1 cellular context compared by ENCODE assay signal in the genomic region with DNA sequence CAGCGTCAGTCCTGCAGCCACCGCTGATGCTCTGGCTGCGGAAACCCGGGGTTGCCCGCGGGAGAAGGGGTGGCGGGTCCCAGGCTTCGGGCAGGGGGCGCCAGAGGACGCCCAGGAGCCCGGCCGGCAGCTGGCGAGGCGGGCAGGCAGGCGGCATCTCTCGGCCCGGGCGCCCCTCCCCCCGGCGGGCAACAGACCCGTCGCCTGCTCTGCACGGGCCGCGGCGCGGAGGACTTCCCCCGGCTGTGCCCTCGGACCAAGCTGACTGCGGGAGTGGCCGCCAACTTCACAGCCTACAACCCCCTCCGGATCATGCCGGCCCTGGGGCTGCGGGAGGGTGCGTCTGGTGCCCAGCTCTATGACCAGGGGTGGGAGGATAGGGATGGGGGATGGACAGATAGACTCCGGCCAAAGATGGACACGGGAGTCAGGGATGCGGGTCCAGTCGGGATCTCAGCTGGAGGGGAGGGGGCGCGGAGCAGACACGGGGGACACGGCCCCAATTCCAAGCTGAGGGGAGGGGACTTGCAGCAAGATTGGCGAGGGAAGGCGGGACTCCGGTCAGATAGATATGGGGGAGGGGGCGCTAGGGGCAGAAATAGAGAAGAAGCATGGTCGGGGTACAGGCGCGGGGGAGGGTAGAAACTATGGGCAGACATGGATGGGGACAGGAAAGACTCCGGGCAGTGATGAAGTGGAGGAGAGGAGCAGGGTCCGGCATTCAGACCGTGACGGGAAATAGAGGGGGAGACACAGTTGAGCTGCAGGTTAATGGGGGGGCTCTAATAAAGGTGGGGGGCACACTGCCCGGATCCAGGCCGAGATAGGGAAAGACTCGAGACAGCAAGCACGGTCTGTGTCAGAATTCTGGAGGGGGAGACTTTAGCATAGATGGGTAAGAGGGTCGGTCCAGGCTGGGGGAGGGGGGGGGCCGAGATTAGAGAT.
TF ChIP-seq lines count a peak whose summit lies in the region.

No MANE protein-coding gene starts in this region.

TF ChIP-seq in WTC11, 78 proteins besides CTCF, POLR2A, EP300 and RAD21 (continued from another document):
- no peak for TF ChIP-seq AR (CRISPR knock-in tag; IDR thresholded peaks at IDR 0.05)
- TF ChIP-seq, protein P1, sequence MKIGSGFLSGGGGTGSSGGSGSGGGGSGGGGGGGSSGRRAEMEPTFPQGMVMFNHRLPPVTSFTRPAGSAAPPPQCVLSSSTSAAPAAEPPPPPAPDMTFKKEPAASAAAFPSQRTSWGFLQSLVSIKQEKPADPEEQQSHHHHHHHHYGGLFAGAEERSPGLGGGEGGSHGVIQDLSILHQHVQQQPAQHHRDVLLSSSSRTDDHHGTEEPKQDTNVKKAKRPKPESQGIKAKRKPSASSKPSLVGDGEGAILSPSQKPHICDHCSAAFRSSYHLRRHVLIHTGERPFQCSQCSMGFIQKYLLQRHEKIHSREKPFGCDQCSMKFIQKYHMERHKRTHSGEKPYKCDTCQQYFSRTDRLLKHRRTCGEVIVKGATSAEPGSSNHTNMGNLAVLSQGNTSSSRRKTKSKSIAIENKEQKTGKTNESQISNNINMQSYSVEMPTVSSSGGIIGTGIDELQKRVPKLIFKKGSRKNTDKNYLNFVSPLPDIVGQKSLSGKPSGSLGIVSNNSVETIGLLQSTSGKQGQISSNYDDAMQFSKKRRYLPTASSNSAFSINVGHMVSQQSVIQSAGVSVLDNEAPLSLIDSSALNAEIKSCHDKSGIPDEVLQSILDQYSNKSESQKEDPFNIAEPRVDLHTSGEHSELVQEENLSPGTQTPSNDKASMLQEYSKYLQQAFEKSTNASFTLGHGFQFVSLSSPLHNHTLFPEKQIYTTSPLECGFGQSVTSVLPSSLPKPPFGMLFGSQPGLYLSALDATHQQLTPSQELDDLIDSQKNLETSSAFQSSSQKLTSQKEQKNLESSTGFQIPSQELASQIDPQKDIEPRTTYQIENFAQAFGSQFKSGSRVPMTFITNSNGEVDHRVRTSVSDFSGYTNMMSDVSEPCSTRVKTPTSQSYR (CRISPR knock-in tag; IDR thresholded peaks at IDR 0.05), result peak; percentile 80
- TF ChIP-seq, protein P2, sequence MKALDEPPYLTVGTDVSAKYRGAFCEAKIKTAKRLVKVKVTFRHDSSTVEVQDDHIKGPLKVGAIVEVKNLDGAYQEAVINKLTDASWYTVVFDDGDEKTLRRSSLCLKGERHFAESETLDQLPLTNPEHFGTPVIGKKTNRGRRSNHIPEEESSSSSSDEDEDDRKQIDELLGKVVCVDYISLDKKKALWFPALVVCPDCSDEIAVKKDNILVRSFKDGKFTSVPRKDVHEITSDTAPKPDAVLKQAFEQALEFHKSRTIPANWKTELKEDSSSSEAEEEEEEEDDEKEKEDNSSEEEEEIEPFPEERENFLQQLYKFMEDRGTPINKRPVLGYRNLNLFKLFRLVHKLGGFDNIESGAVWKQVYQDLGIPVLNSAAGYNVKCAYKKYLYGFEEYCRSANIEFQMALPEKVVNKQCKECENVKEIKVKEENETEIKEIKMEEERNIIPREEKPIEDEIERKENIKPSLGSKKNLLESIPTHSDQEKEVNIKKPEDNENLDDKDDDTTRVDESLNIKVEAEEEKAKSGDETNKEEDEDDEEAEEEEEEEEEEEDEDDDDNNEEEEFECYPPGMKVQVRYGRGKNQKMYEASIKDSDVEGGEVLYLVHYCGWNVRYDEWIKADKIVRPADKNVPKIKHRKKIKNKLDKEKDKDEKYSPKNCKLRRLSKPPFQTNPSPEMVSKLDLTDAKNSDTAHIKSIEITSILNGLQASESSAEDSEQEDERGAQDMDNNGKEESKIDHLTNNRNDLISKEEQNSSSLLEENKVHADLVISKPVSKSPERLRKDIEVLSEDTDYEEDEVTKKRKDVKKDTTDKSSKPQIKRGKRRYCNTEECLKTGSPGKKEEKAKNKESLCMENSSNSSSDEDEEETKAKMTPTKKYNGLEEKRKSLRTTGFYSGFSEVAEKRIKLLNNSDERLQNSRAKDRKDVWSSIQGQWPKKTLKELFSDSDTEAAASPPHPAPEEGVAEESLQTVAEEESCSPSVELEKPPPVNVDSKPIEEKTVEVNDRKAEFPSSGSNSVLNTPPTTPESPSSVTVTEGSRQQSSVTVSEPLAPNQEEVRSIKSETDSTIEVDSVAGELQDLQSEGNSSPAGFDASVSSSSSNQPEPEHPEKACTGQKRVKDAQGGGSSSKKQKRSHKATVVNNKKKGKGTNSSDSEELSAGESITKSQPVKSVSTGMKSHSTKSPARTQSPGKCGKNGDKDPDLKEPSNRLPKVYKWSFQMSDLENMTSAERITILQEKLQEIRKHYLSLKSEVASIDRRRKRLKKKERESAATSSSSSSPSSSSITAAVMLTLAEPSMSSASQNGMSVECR (CRISPR knock-in tag; IDR thresholded peaks at IDR 0.05; ENCODE audit: borderline replicate concordance), result 0 out of 2 replicates have a peak, but pooled peaks have one; percentile 17
- peak; percentile 37; the same call in 1 of the 2 replicates for TF ChIP-seq FOXP1 (CRISPR knock-in tag; IDR thresholded peaks at IDR 0.05; ENCODE audit: borderline replicate concordance)
- TF ChIP-seq, protein P3, sequence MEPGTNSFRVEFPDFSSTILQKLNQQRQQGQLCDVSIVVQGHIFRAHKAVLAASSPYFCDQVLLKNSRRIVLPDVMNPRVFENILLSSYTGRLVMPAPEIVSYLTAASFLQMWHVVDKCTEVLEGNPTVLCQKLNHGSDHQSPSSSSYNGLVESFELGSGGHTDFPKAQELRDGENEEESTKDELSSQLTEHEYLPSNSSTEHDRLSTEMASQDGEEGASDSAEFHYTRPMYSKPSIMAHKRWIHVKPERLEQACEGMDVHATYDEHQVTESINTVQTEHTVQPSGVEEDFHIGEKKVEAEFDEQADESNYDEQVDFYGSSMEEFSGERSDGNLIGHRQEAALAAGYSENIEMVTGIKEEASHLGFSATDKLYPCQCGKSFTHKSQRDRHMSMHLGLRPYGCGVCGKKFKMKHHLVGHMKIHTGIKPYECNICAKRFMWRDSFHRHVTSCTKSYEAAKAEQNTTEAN (CRISPR knock-in tag; IDR thresholded peaks at IDR 0.05), result peak; percentile 41; the same call in 1 of the 2 replicates
- peak; percentile 40; the same call in 1 of the 2 replicates for TF ChIP-seq ETV6 (CRISPR knock-in tag; IDR thresholded peaks at IDR 0.05)
- TF ChIP-seq, protein P4, sequence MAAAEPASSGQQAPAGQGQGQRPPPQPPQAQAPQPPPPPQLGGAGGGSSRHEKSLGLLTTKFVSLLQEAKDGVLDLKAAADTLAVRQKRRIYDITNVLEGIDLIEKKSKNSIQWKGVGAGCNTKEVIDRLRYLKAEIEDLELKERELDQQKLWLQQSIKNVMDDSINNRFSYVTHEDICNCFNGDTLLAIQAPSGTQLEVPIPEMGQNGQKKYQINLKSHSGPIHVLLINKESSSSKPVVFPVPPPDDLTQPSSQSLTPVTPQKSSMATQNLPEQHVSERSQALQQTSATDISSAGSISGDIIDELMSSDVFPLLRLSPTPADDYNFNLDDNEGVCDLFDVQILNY (CRISPR knock-in tag; IDR thresholded peaks at IDR 0.05), result peak; percentile 79; the same call in 1 of the 2 replicates
- no peak for TF ChIP-seq NR3C1 (CRISPR knock-in tag; conservative IDR thresholded peaks at IDR 0.05; ENCODE audit: low read depth)
